In genomic region chr5:79578876-79579275, GRCh38 we compare ENCODE assay signal across 25 cellular contexts.
"Had no signal": no experiment of that assay in that cellular context is flagged by ENCODE, and none has a peak within 500 bp of the region (broad histone marks: within the 10 kb centered on the region; RNA-seq: fewer than 3 reads in every experiment).

No MANE protein-coding gene starts in this region.

- DNase-seq: activated CD4-positive, alpha-beta T cell treated with anti-CD3 and anti-CD28 coated beads for 36 hours; activated CD4-positive, alpha-beta T cell treated with anti-CD3 and anti-CD28 coated beads, Interleukin-2, amount 50 U/mL, for 4 hours; activated CD4-positive, CD25-positive, alpha-beta regulatory T cell; activated naive CD4-positive, alpha-beta T cell treated with Interleukin-2 at 50 U/mL for 16 hours; activated T-cell treated with anti-CD3 and anti-CD28 coated beads for 4 hours; activated T-cell treated with anti-CD3 and anti-CD28 coated beads, Interleukin-2, amount 50 U/mL, for 72 hours; anterior cingulate cortex; cerebellar nuclear complex; colonic mucosa; dorsolateral prefrontal cortex; effector memory CD4-positive, alpha-beta T cell; foreskin fibroblast; heart right ventricle; midbrain; naive thymus-derived CD4-positive, alpha-beta T cell; nucleus accumbens; pancreas; psoas muscle; stimulated activated CD4-positive, alpha-beta T cell treated with anti-CD3 and anti-CD28 coated beads, Interleukin-15, amount 100 ng/mL, for 24 hours; stimulated activated CD4-positive, alpha-beta T cell treated with anti-CD3 and anti-CD28 coated beads, Interleukin-2, amount 100 ng/mL, for 24 hours; stimulated activated naive B cell treated with anti-CD40 and anti-IgM and Interleukin-4, amounts not matched to agents 10 μg/mL and 1 μg/mL and 100 μg/mL, for 72 hours; T-helper 2 cell; tibial artery had no signal

- H3K4me3 ChIP-seq: cardiac muscle cell, colonic mucosa, dorsolateral prefrontal cortex, heart right ventricle, pancreas, psoas muscle, suprapubic skin, tibial artery had no signal

- H3K36me3 ChIP-seq: cardiac muscle cell, colonic mucosa, heart right ventricle, pancreas, suprapubic skin, tibial artery had no signal

- H3K27ac ChIP-seq: cardiac muscle cell, colonic mucosa, dorsolateral prefrontal cortex, heart right ventricle, pancreas, psoas muscle, suprapubic skin, tibial artery had no signal

- H3K27me3 ChIP-seq: cardiac muscle cell, colonic mucosa, dorsolateral prefrontal cortex, pancreas, suprapubic skin, tibial artery had no signal

- H3K9me3 ChIP-seq: colonic mucosa, pancreas, psoas muscle, suprapubic skin had no signal

- H3K4me1 ChIP-seq: colonic mucosa, pancreas, suprapubic skin, tibial artery had no signal

- ATAC-seq: activated CD4-positive, alpha-beta T cell treated with anti-CD3 and anti-CD28 coated beads for 36 hours; activated T-cell treated with anti-CD3 and anti-CD28 coated beads, Interleukin-2, amount 50 U/mL, for 72 hours; heart right ventricle; naive thymus-derived CD4-positive, alpha-beta T cell; pancreas; psoas muscle; stimulated activated naive B cell treated with anti-CD40 and anti-IgM and Interleukin-4, amounts not matched to agents 10 μg/mL and 1 μg/mL and 100 μg/mL, for 72 hours had no signal
